ENCODE assay signal across 11 cellular contexts in the genomic region with DNA sequence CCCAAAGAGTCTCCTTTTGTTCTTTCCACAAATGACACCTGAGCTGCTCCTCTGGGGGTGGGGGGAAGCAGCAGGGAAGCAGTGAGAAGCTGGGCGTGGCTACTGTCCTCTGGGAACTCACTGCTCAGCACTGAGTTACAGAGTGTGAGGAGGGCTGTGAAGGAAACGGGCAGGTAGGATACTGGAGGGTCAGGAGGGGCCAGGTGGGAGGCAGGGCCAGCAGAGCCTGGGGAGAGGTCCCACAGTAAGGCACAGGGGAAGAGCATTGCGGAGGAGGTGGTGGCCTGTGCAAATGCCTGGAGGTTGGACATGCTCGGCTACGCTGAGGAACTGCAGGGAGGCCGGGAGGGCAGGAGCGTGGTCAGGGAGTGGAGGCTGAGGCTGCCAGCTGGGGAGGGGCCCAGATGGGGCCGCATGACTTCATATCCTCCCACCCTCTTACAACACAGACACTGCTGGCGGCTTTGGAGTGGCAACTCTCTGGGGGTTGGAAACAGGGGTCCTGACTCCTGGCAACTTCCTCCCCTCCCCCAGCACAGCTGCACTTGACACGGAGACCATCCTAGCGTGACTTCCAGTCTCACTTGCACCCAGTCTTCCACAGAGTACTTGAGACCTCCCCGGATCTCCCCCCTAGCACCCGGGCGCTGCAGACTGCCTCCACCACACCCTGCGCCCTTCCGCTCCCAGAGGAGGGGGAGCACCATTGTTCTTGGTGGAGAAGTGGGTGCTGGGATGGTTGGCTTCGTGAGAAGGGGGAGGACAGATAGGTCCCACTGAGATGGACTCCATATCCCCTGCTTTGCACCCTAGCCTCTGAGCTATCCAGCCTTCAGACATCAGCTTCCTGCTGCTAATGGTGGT. TPM values are rescaled to one million over a fixed set of nuclear protein-coding genes. Genes with fewer than 3 reads are reported as not detected.
DNase-seq lines count a peak whose midpoint lies in the region; ATAC-seq lines count a peak whose summit lies in the region.
"Had no signal": no experiment of that assay in that cellular context is flagged by ENCODE, and none has a peak within 500 bp of the region (broad histone marks: within the 10 kb centered on the region; RNA-seq: fewer than 3 reads in every experiment).

No MANE protein-coding gene starts in this region.

- DNase-seq in DMS153 (lab: John Stamatoyannopoulos, UW) (peak; percentile 42), DMS153 treated with DMSO at 0.1 percent for 48 hours (lab: John Stamatoyannopoulos, UW; ENCODE audit: unreplicated experiment) (no peak), NCI-H1436 (lab: John Stamatoyannopoulos, UW) (peak; percentile 72), UCSD-AML1 (lab: John Stamatoyannopoulos, UW; ENCODE audit: unreplicated experiment) (peak; percentile 34), naive B cell (peak; percentile 42), HUDEP-2 (lab: John Stamatoyannopoulos, UW; ENCODE audit: unreplicated experiment in 76 of 76) (no peak), epidermal melanocyte (ENCODE audit: insufficient read length, low spot score) (no peak)
- DNase-seq: 8988T, T1000 had no signal

- peak; percentile 40 to 44 for ATAC-seq in naive B cell (ENCODE audit: low read depth in 2 of 2)
- ATAC-seq in GM21723 (IDR thresholded peaks at IDR 0.05; ENCODE audit: unreplicated experiment) = no peak
- ATAC-seq: left lobe of liver had no signal

- no peaks in the 10 kb centered on the region for H3K9me3 Mint-ChIP-seq in naive B cell

- H3K4me1 Mint-ChIP-seq in naive B cell = peaks cover 56 to 88% (median 73%) of the 10 kb centered on the region in 3 donors

- H3K27ac Mint-ChIP-seq in naive B cell = peak overlapping the region in 5 of 6 donors; percentile 74 to 91 (median 89)

- H3K27me3 Mint-ChIP-seq in naive B cell = no peaks in the 10 kb centered on the region

- H3K36me3 Mint-ChIP-seq in naive B cell = no peaks in the 10 kb centered on the region

- peak overlapping the region; percentile 37 to 88 (median 80) for H3K4me3 Mint-ChIP-seq in naive B cell

RNA-seq across cellular contexts. Expression of gene RBM38, which starts 34.2 kb away (rescaled TPM):
- polyA plus RNA-seq in naive B cell (ENCODE audit: low read depth in 6 of 6) = 100 to 1,000 TPM in 5 of 6 donors, 10 to 100 TPM in 1; 80.1 to 189 (median 157) TPM

Comparison
In these comparisons a context has a peak if more than half of its experiments do, and no peak if none do; other contexts are left out.
1. DNase-seq: peak in DMS153 (single experiment), NCI-H1436 (single experiment), UCSD-AML1 (single experiment) and naive B cell (single experiment); none in DMS153 treated with DMSO at 0.1 percent for 48 hours (single experiment), HUDEP-2 (0 of 76) and epidermal melanocyte (single experiment).